16 cellular contexts compared by ENCODE assay signal in genomic region chr10:71829171-71829570, GRCh38. TPM values are rescaled to one million over a fixed set of nuclear protein-coding genes. Genes with fewer than 3 reads are reported as not detected.
A peak's percentile ranks its signal among the peaks of the same experiment; 100 is the strongest.
DNase-seq lines count a peak whose midpoint lies in the region; ATAC-seq and TF ChIP-seq lines count a peak whose summit lies in the region.
"Had no signal": no experiment of that assay in that cellular context is flagged by ENCODE, and none has a peak within 500 bp of the region (broad histone marks: within the 10 kb centered on the region; RNA-seq: fewer than 3 reads in every experiment).

No MANE protein-coding gene starts in this region.

- peaks cover 92 to 99% of the 10 kb centered on the region in 2 donors for H3K36me3 Mint-ChIP-seq in CD14-positive monocyte

- ATAC-seq in lung (ENCODE audit: insufficient read depth, low FRiP score) (peak; percentile 24), GM21576 (IDR thresholded peaks at IDR 0.05; ENCODE audit: unreplicated experiment) (no peak), HG02642 (IDR thresholded peaks at IDR 0.05; ENCODE audit: poor library complexity, unreplicated experiment) (no peak)

- no peaks in the 10 kb centered on the region for H3K27me3 Mint-ChIP-seq in CD14-positive monocyte (ENCODE audit: low read depth in 3 of 3)
- H3K27me3 Mint-ChIP-seq: activated CD4-positive, alpha-beta T cell treated with anti-CD3 and anti-CD28 coated beads, Interleukin-2, amount 10 ng/mL, durations not matched to agents 7 days and 5 days had no signal

- intact Hi-C loops in CD14-positive monocyte (cut with micrococcal nuclease) = no loop called here

- H3K27ac ChIP-seq in lung (ENCODE audit: low read depth in 1 of 2, low read length in 1 of 2) = no peak overlapping the region
- H3K27ac ChIP-seq: ascending aorta, PC-9 had no signal

- H3K4me1 Mint-ChIP-seq in CD14-positive monocyte = peaks cover 77% of the 10 kb centered on the region

- no peaks in the 10 kb centered on the region for H3K27me3 ChIP-seq in lung (ENCODE audit: control insufficient read depth, insufficient read depth)
- H3K27me3 ChIP-seq: ascending aorta, gastrocnemius medialis had no signal

- H3K36me3 ChIP-seq in lung (ENCODE audit: control insufficient read depth in 2 of 2, insufficient read depth in 2 of 2, low read length in 2 of 2) = peaks cover 49 to 66% of the 10 kb centered on the region in 2 donors

- TF ChIP-seq CTCF in CD14-positive monocyte (IDR thresholded peaks at IDR 0.05) = no peak
- no peak for TF ChIP-seq CTCF in lung (IDR thresholded peaks at IDR 0.05; ENCODE audit: control extremely low read depth, extremely low read depth)

- H3K4me3 Mint-ChIP-seq in CD14-positive monocyte = peak overlapping the region; percentile 27 to 35
- H3K4me3 Mint-ChIP-seq: activated CD4-positive, alpha-beta T cell treated with anti-CD3 and anti-CD28 coated beads, Interleukin-2, amount 10 ng/mL, durations not matched to agents 7 days and 5 days had no signal

- DNase-seq in CD14-positive monocyte (ENCODE audit: low spot score) (peak; percentile 98), NOMO-1 treated with dmso at 0.1 percent for 144 hours (lab: John Stamatoyannopoulos, UW; ENCODE audit: unreplicated experiment) (peak; percentile 63), erythroblast (lab: John Stamatoyannopoulos, UW) (peak; percentile 50 to 65), lung (ENCODE audit: low spot score) (peak; percentile 64), C1 segment of cervical spinal cord (lab: John Stamatoyannopoulos, UW) (no peak), NK-92 (lab: John Stamatoyannopoulos, UW; ENCODE audit: unreplicated experiment) (no peak)
- DNase-seq: activated CD4-positive, alpha-beta T cell treated with anti-CD3 and anti-CD28 coated beads, Interleukin-2, amount 10 ng/mL, durations not matched to agents 7 days and 5 days; activated effector memory CD4-positive, alpha-beta T cell treated with Interleukin-2 at 50 U/mL for 16 hours; DND-41; islet precursor cell; NCI-H1048 had no signal

- H3K4me3 ChIP-seq in lung = no peak overlapping the region
- H3K4me3 ChIP-seq: ascending aorta, gastrocnemius medialis, PC-9 had no signal

- H3K9me3 ChIP-seq in lung (ENCODE audit: control insufficient read depth in 2 of 2, insufficient read depth in 1 of 2, low read length in 1 of 2) = no peaks in the 10 kb centered on the region
- H3K9me3 ChIP-seq: ascending aorta, gastrocnemius medialis had no signal

- 54 to 69% methylated on average over 5 of the region's 5 CpGs for WGBS in lung, 2 donors

- no peak for TF ChIP-seq POLR2A in erythroblast (IDR thresholded peaks at IDR 0.05; ENCODE audit: low read length)

- H3K9me3 Mint-ChIP-seq in CD14-positive monocyte = peaks cover 5 to 22% (median 11%) of the 10 kb centered on the region in 7 donors
- H3K9me3 Mint-ChIP-seq: activated CD4-positive, alpha-beta T cell treated with anti-CD3 and anti-CD28 coated beads, Interleukin-2, amount 10 ng/mL, durations not matched to agents 7 days and 5 days had no signal

- no peaks in the 10 kb centered on the region for H3K4me1 ChIP-seq in lung (ENCODE audit: control insufficient read depth in 2 of 2, insufficient read depth in 2 of 2, low read length in 2 of 2)
- H3K4me1 ChIP-seq: ascending aorta had no signal

- peak overlapping the region; percentile 79 to 97 (median 95) for H3K27ac Mint-ChIP-seq in CD14-positive monocyte
- H3K27ac Mint-ChIP-seq: activated CD4-positive, alpha-beta T cell treated with anti-CD3 and anti-CD28 coated beads, Interleukin-2, amount 10 ng/mL, durations not matched to agents 7 days and 5 days had no signal

RNA-seq across cellular contexts. Expression of gene PSAP, which starts 21.9 kb away (rescaled TPM):
- polyA plus RNA-seq in CD14-positive monocyte (1,000 to 10,000 TPM; 7,346 to 8,673 TPM), lung (1,000 to 10,000 TPM in 1 of 2 donors, 100 to 1,000 TPM in 1; 496 to 1,828 TPM)
- total RNA-seq in lung = 1,000 to 10,000 TPM in 1 of 2 donors, 100 to 1,000 TPM in 1; 697 to 1,496 TPM

RNA-seq across cellular contexts. Expression of gene VSIR, which starts 55.9 kb away (rescaled TPM):
- polyA plus RNA-seq in CD14-positive monocyte (1,000 to 10,000 TPM in 1 of 2 donors, 100 to 1,000 TPM in 1; 801 to 1,133 TPM), lung (100 to 1,000 TPM in 1 of 2 donors, 10 to 100 TPM in 1; 32.3 to 244 TPM)
- total RNA-seq in lung = 100 to 1,000 TPM in 1 of 2 donors, 10 to 100 TPM in 1; 55.2 to 114 TPM

Comparison
In these comparisons a context has a peak if more than half of its experiments do, and no peak if none do; other contexts are left out.
1. DNase-seq: peak in CD14-positive monocyte (single experiment), NOMO-1 treated with dmso at 0.1 percent for 144 hours (single experiment), erythroblast (2 of 2) and lung (single experiment); none in C1 segment of cervical spinal cord (0 of 14) and NK-92 (single experiment).
2. RNA of gene PSAP, which starts 21.9 kb away (polyA plus RNA-seq): 7,346 to 8,673 TPM in CD14-positive monocyte; 496 to 1,828 TPM in lung; every median in the first group is over 4 times any median in the second.